ENCODE assay signal across 22 cellular contexts in genomic region chr3:169838511-169838910, GRCh38. TPM values are rescaled to one million over a fixed set of nuclear protein-coding genes. Genes with fewer than 3 reads are reported as not detected.
DNase-seq lines count a peak whose midpoint lies in the region; ATAC-seq, FAIRE-seq and TF ChIP-seq lines count a peak whose summit lies in the region.
"Had no signal": no experiment of that assay in that cellular context is flagged by ENCODE, and none has a peak within 500 bp of the region (broad histone marks: within the 10 kb centered on the region; RNA-seq: fewer than 3 reads in every experiment).

No MANE protein-coding gene starts in this region.

- ATAC-seq in A549 = no peak
- ATAC-seq in stimulated activated naive B cell treated with anti-CD40 and anti-IgM and Interleukin-4, amounts not matched to agents 10 μg/mL and 1 μg/mL and 100 μg/mL, for 72 hours (replicated peaks) = no peak
- ATAC-seq: CD8-positive, alpha-beta T cell had no signal

- no peaks in the 10 kb centered on the region for H3K27me3 Mint-ChIP-seq in stimulated activated naive B cell treated with anti-CD40 and anti-IgM and Interleukin-4, amounts not matched to agents 10 μg/mL and 1 μg/mL and 100 μg/mL, for 72 hours

- peaks cover 0 to 3% of the 10 kb centered on the region in 2 donors for H3K9me3 Mint-ChIP-seq in stimulated activated naive B cell treated with anti-CD40 and anti-IgM and Interleukin-4, amounts not matched to agents 10 μg/mL and 1 μg/mL and 100 μg/mL, for 72 hours
- H3K9me3 Mint-ChIP-seq: CD4-positive, alpha-beta T cell; CD8-positive, alpha-beta T cell had no signal

- H3K27ac Mint-ChIP-seq in stimulated activated naive B cell treated with anti-CD40 and anti-IgM and Interleukin-4, amounts not matched to agents 10 μg/mL and 1 μg/mL and 100 μg/mL, for 72 hours = peak overlapping the region; percentile 43
- H3K27ac Mint-ChIP-seq: CD4-positive, alpha-beta T cell; CD8-positive, alpha-beta T cell had no signal

- H3K4me3 ChIP-seq in A549 (no peak overlapping the region), dorsolateral prefrontal cortex (no peak overlapping the region)
- H3K4me3 ChIP-seq: BLaER1 treated with 17β-estradiol and CSF1 and Interleukin-3, amounts not matched to agents 10 nM and 100 nM had no signal

- no peak overlapping the region for H3K4me3 Mint-ChIP-seq in stimulated activated naive B cell treated with anti-CD40 and anti-IgM and Interleukin-4, amounts not matched to agents 10 μg/mL and 1 μg/mL and 100 μg/mL, for 72 hours
- H3K4me3 Mint-ChIP-seq: CD4-positive, alpha-beta T cell; CD8-positive, alpha-beta T cell had no signal

- DNase-seq in A549 (ENCODE audit: low read depth in 1 of 2, low spot score in 1 of 2) (no peak), GM12891 (ENCODE audit: insufficient read length, low spot score) (no peak), dorsolateral prefrontal cortex (no peak)
- DNase-seq in stimulated activated naive B cell treated with anti-CD40 and anti-IgM and Interleukin-4, amounts not matched to agents 10 μg/mL and 1 μg/mL and 100 μg/mL, for 72 hours = no peak
- no peak for DNase-seq in stimulated activated CD4-positive, alpha-beta T cell treated with anti-CD3 and anti-CD28 coated beads, Interleukin-4, amount 100 ng/mL, for 24 hours
- DNase-seq: ACHN; Caco-2; Calu3; CD4-positive, alpha-beta T cell; CD8-positive, alpha-beta T cell; DMS79 treated with DMSO at 0.1 percent for 48 hours; GF-D8 had no signal

- no peaks in the 10 kb centered on the region for H3K4me1 ChIP-seq in A549
- H3K4me1 ChIP-seq: Caco-2 had no signal

- no peaks in the 10 kb centered on the region for H3K27me3 ChIP-seq in dorsolateral prefrontal cortex
- H3K27me3 ChIP-seq: BLaER1 treated with 17β-estradiol and CSF1 and Interleukin-3, amounts not matched to agents 10 nM and 100 nM had no signal

- TF ChIP-seq CTCF in A549 (IDR thresholded peaks at IDR 0.05) (no peak), dorsolateral prefrontal cortex (IDR thresholded peaks at IDR 0.05 in 54 of 56, conservative IDR thresholded peaks at IDR 0.05 in 2 of 56; ENCODE audit: low read depth in 1 of 56, partially characterized antibody in 56 of 56) (no peak)

- no peak for TF ChIP-seq POLR2A in A549 (IDR thresholded peaks at IDR 0.05; ENCODE audit: low read length)
- no peak for TF ChIP-seq POLR2A in GM12891 (IDR thresholded peaks at IDR 0.05; ENCODE audit: low read depth, low read length)

- intact Hi-C loops in dorsolateral prefrontal cortex (cut with DNase I) = no loop called here

- H3K27ac ChIP-seq in A549 = no peak overlapping the region
- no peak overlapping the region for H3K27ac ChIP-seq in dorsolateral prefrontal cortex
- H3K27ac ChIP-seq: 22Rv1; BLaER1 treated with 17β-estradiol and CSF1 and Interleukin-3, amounts not matched to agents 10 nM and 100 nM; C4-2B had no signal

- H3K9me3 ChIP-seq in A549 = no peaks in the 10 kb centered on the region
- H3K9me3 ChIP-seq: BLaER1 treated with 17β-estradiol and CSF1 and Interleukin-3, amounts not matched to agents 10 nM and 100 nM; Caco-2 had no signal

- FAIRE-seq in A549 (lab: Jason Lieb, UNC) = peak; percentile 13
- peak; percentile 57 for FAIRE-seq in GM12891 (lab: Jason Lieb, UNC)
- FAIRE-seq: D721Med, GM12892, GM18507 had no signal

- no peak for TF ChIP-seq RAD21 in A549 (conservative IDR thresholded peaks at IDR 0.05 in 1 of 2, IDR thresholded peaks at IDR 0.05 in 1 of 2)

- WGBS in A549 (ENCODE audit: missing lambda C conversion rate) = 46% methylated on average over 1 of the region's 1 CpG

- POLR2A ChIA-PET in A549 (lab: Yijun Ruan, JAX) = no interaction called here

- no peak overlapping the region for H3K4me2 ChIP-seq in A549
- H3K4me2 ChIP-seq: BLaER1 treated with 17β-estradiol and CSF1 and Interleukin-3, amounts not matched to agents 10 nM and 100 nM had no signal

- peaks cover 29 to 53% of the 10 kb centered on the region in 2 donors for H3K4me1 Mint-ChIP-seq in stimulated activated naive B cell treated with anti-CD40 and anti-IgM and Interleukin-4, amounts not matched to agents 10 μg/mL and 1 μg/mL and 100 μg/mL, for 72 hours

- CTCF ChIA-PET in A549 (lab: Yijun Ruan, JAX) = no interaction called here

- no peak for TF ChIP-seq EP300 in A549 (IDR thresholded peaks at IDR 0.05)

- H3K36me3 Mint-ChIP-seq in stimulated activated naive B cell treated with anti-CD40 and anti-IgM and Interleukin-4, amounts not matched to agents 10 μg/mL and 1 μg/mL and 100 μg/mL, for 72 hours = peaks cover 3 to 4% of the 10 kb centered on the region in 2 donors
- H3K36me3 Mint-ChIP-seq: CD8-positive, alpha-beta T cell had no signal

TF ChIP-seq in A549, 52 proteins besides CTCF, POLR2A, EP300 and RAD21 (continues in another document):
- no peak for TF ChIP-seq CHD4 (IDR thresholded peaks at IDR 0.05; ENCODE audit: borderline replicate concordance)
- no peak for TF ChIP-seq HOXA7 (CRISPR knock-in tag; IDR thresholded peaks at IDR 0.05)
- TF ChIP-seq RCOR1 (IDR thresholded peaks at IDR 0.05; ENCODE audit: low read depth, low read length) = no peak
- TF ChIP-seq HEYL (CRISPR knock-in tag; IDR thresholded peaks at IDR 0.05) = no peak
- no peak for TF ChIP-seq RARB (CRISPR knock-in tag; IDR thresholded peaks at IDR 0.05)
- TF ChIP-seq CBX2 (IDR thresholded peaks at IDR 0.05; ENCODE audit: borderline replicate concordance, low read depth) = no peak
- TF ChIP-seq NFE2L2 (conservative IDR thresholded peaks at IDR 0.05; ENCODE audit: low read length) = no peak
- no peak for TF ChIP-seq GATA3 (IDR thresholded peaks at IDR 0.05; ENCODE audit: borderline replicate concordance)
- no peak for TF ChIP-seq JUNB (IDR thresholded peaks at IDR 0.05)
- TF ChIP-seq, protein P1, sequence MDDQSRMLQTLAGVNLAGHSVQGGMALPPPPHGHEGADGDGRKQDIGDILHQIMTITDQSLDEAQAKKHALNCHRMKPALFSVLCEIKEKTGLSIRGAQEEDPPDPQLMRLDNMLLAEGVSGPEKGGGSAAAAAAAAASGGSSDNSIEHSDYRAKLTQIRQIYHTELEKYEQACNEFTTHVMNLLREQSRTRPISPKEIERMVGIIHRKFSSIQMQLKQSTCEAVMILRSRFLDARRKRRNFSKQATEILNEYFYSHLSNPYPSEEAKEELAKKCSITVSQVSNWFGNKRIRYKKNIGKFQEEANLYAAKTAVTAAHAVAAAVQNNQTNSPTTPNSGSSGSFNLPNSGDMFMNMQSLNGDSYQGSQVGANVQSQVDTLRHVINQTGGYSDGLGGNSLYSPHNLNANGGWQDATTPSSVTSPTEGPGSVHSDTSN (IDR thresholded peaks at IDR 0.05) = no peak

TF ChIP-seq in GM12891, 5 proteins besides CTCF, POLR2A, EP300 and RAD21:
- TF ChIP-seq TAF1 (IDR thresholded peaks at IDR 0.05; ENCODE audit: low read depth, low read length) (no peak), PAX5 (IDR thresholded peaks at IDR 0.05; ENCODE audit: insufficient read depth, low read length, severe bottlenecking) (no peak), POU2F2 (IDR thresholded peaks at IDR 0.05; ENCODE audit: low read depth, low read length) (no peak), SPI1 (IDR thresholded peaks at IDR 0.05; ENCODE audit: low read depth, low read length) (no peak), POLR2AphosphoS5 (IDR thresholded peaks at IDR 0.05; ENCODE audit: low read depth, low read length) (no peak)

RNA-seq across cellular contexts. Expression of gene LRRC34, which starts 25.8 kb away (rescaled TPM):
- polyA plus RNA-seq in A549 (2011; rRNA removed) = not detected in 2 replicates
- polyA plus RNA-seq in A549 (2012; cell fraction: cytosol; rRNA removed) = not detected in 2 replicates
- not detected in 2 replicates for polyA plus RNA-seq in A549 (2012; cell fraction: nucleus; rRNA removed)
- polyA plus RNA-seq in A549 (2017; fragmentation: RNase III; extraction: RNeasy Plus Mini Kit Qiagen cat#74134 plus additional on column Dnase treatment) = not detected in 3 replicates
- polyA minus RNA-seq in A549 (2011; rRNA and poly(A)+ RNA removed) = not detected in 2 replicates
- 5.0 TPM for polyA plus RNA-seq in GM12891 (2012; ENCODE audit: low read depth, missing spikeins)
- total RNA-seq in dorsolateral prefrontal cortex = 10 to 100 TPM in 85 of 120 experiments, 1 to 10 TPM in 35; 4.9 to 20.1 (median 11.4) TPM
- total RNA-seq: A172, Caco-2, Calu3 had no signal

RNA-seq across cellular contexts. Expression of gene LRRIQ4, which starts 25.8 kb away (rescaled TPM):
- polyA plus RNA-seq in A549 (2011; rRNA removed) (not detected in 2 replicates), A549 (2017; fragmentation: RNase III; extraction: RNeasy Plus Mini Kit Qiagen cat#74134 plus additional on column Dnase treatment) (not detected in 3 replicates)
- polyA plus RNA-seq in A549 (2012; cell fraction: cytosol; rRNA removed) = not detected in 2 replicates
- polyA plus RNA-seq in A549 (2012; cell fraction: nucleus; rRNA removed) = not detected in 2 replicates
- polyA minus RNA-seq in A549 (2011; rRNA and poly(A)+ RNA removed) = not detected in 2 replicates
- polyA plus RNA-seq in GM12891 (2012; ENCODE audit: low read depth, missing spikeins) = 0.21 TPM
- total RNA-seq in dorsolateral prefrontal cortex = 1 to 10 TPM in 17 of 120 experiments, under 1 TPM in 83, not detected in 20; 0.23 to 1.8 (median 0.58) TPM
- total RNA-seq: A172; Caco-2; Calu3; CD4-positive, alpha-beta T cell; CD8-positive, alpha-beta T cell had no signal
- polyA plus RNA-seq: AG04450, BJ had no signal

RNA-seq across cellular contexts. Expression of gene LRRC31, which starts 31.2 kb away (rescaled TPM):
- polyA plus RNA-seq in A549 (2011; rRNA removed) (0.27 and 0.37 TPM in 2 replicates), A549 (2017; fragmentation: RNase III; extraction: RNeasy Plus Mini Kit Qiagen cat#74134 plus additional on column Dnase treatment) (0.04 TPM in 2 of 3 replicates, not detected in the other)
- polyA plus RNA-seq in A549 (2012; cell fraction: cytosol; rRNA removed) = 0.01 TPM in 2 replicates
- polyA plus RNA-seq in A549 (2012; cell fraction: nucleus; rRNA removed) = not detected in 2 replicates
- 0.08 TPM in 1 of 2 replicates, not detected in the other for polyA minus RNA-seq in A549 (2011; rRNA and poly(A)+ RNA removed)
- polyA plus RNA-seq in GM12891 (2012; ENCODE audit: low read depth, missing spikeins) = 0.17 TPM
- under 1 TPM in 6 of 120 experiments, not detected in 114; 0.18 to 0.35 (median 0.24) TPM for total RNA-seq in dorsolateral prefrontal cortex
- total RNA-seq: A172; A673; CD4-positive, alpha-beta T cell; CD8-positive, alpha-beta T cell had no signal
- polyA plus RNA-seq: AG04450, BJ had no signal
